ENCODE assay signal across 32 cellular contexts in genomic region chr12:2510066-2510465, GRCh38.
"Had no signal": no experiment of that assay in that cellular context is flagged by ENCODE, and none has a peak within 500 bp of the region (broad histone marks: within the 10 kb centered on the region; RNA-seq: fewer than 3 reads in every experiment).

No MANE protein-coding gene starts in this region.

- H3K4me1 ChIP-seq: ascending aorta had no signal

- DNase-seq: activated CD4-positive, alpha-beta T cell treated with anti-CD3 and anti-CD28 coated beads, Interleukin-2, amount 10 ng/mL, durations not matched to agents 7 days and 5 days; activated CD4-positive, alpha-beta T cell treated with anti-CD3 and anti-CD28 coated beads, Interleukin-2, amount 50 U/mL, for 48 hours; activated CD8-positive, alpha-beta T cell treated with anti-CD3 and anti-CD28 coated beads, Interleukin-2, amount 10 ng/mL, durations not matched to agents 7 days and 5 days; activated gamma-delta T cell; activated naive CD4-positive, alpha-beta T cell treated with Interleukin-2 at 50 U/mL for 16 hours; activated naive CD8-positive, alpha-beta T cell treated with anti-CD3 and anti-CD28 coated beads, Interleukin-2, amount 10 ng/mL, durations not matched to agents 7 days and 5 days; activated T-cell treated with anti-CD3 and anti-CD28 coated beads, Interleukin-2, amount 50 U/mL, for 24 hours; amygdala; MM.1S; MV-4-11; NCI-H1092 treated with DMSO at 0.1 percent for 48 hours; NCI-H1417; NCI-H146; NCI-H187; NCI-H2029 treated with DMSO at 0.1 percent for 48 hours; NCI-H2107; NCI-H2171; NCI-H510A; NCI-H526; NCI-H748 treated with DMSO at 0.1 percent for 48 hours; NK-92 treated with Interleukin-12 subunit alpha and Interleukin-12 subunit beta, amount 100 ng/mL, for 24 hours; PC-3; Peyer's patch; RPMI8226; T1000 had no signal

- FAIRE-seq: TTC549 had no signal

- H3K9me3 ChIP-seq: ascending aorta, Peyer's patch had no signal

- H3K27me3 ChIP-seq: ascending aorta, cardiac muscle cell, Peyer's patch had no signal

- H3K4me1 Mint-ChIP-seq: activated CD4-positive, alpha-beta T cell treated with anti-CD3 and anti-CD28 coated beads, Interleukin-2, amount 10 ng/mL, durations not matched to agents 7 days and 5 days; activated naive CD4-positive, alpha-beta T cell treated with anti-CD3 and anti-CD28 coated beads, Interleukin-2, amount 50 U/mL, for 24 hours; activated naive CD8-positive, alpha-beta T cell treated with anti-CD3 and anti-CD28 coated beads, Interleukin-2, amount 10 ng/mL, durations not matched to agents 7 days and 5 days had no signal

- H3K27ac ChIP-seq: ascending aorta, cardiac muscle cell, KMS-11, Peyer's patch, SK-N-MC had no signal

- H3K27ac Mint-ChIP-seq: activated CD4-positive, alpha-beta T cell treated with anti-CD3 and anti-CD28 coated beads, Interleukin-2, amount 10 ng/mL, durations not matched to agents 7 days and 5 days; activated CD8-positive, alpha-beta T cell treated with anti-CD3 and anti-CD28 coated beads, Interleukin-2, amount 10 ng/mL, durations not matched to agents 7 days and 5 days; activated naive CD4-positive, alpha-beta T cell treated with anti-CD3 and anti-CD28 coated beads, Interleukin-2, amount 50 U/mL, for 24 hours; activated naive CD8-positive, alpha-beta T cell treated with anti-CD3 and anti-CD28 coated beads, Interleukin-2, amount 10 ng/mL, durations not matched to agents 7 days and 5 days; activated T-cell treated with anti-CD3 and anti-CD28 coated beads, Interleukin-2, amount 50 U/mL, for 24 hours; activated T-helper 2 cell treated with anti-CD3 and anti-CD28 coated beads, Interferon-gamma antibody, Interleukin-2, Interleukin-4, amounts not matched to agents 10 μg/mL and 5 μg/mL and 100 μg/mL, durations not matched to agents 14 hours and 24 hours and 36 hours had no signal

- H3K36me3 Mint-ChIP-seq: activated naive CD4-positive, alpha-beta T cell treated with anti-CD3 and anti-CD28 coated beads, Interleukin-2, amount 50 U/mL, for 24 hours; activated naive CD8-positive, alpha-beta T cell treated with anti-CD3 and anti-CD28 coated beads, Interleukin-2, amount 10 ng/mL, durations not matched to agents 7 days and 5 days had no signal

- H3K27me3 Mint-ChIP-seq: activated CD4-positive, alpha-beta T cell treated with anti-CD3 and anti-CD28 coated beads, Interleukin-2, amount 10 ng/mL, durations not matched to agents 7 days and 5 days; activated T-cell treated with anti-CD3 and anti-CD28 coated beads, Interleukin-2, amount 50 U/mL, for 24 hours had no signal

- H3K4me3 Mint-ChIP-seq: activated CD4-positive, alpha-beta T cell treated with anti-CD3 and anti-CD28 coated beads, Interleukin-2, amount 10 ng/mL, durations not matched to agents 7 days and 5 days; activated CD8-positive, alpha-beta T cell treated with anti-CD3 and anti-CD28 coated beads, Interleukin-2, amount 10 ng/mL, durations not matched to agents 7 days and 5 days; activated naive CD4-positive, alpha-beta T cell treated with anti-CD3 and anti-CD28 coated beads, Interleukin-2, amount 50 U/mL, for 24 hours; activated naive CD8-positive, alpha-beta T cell treated with anti-CD3 and anti-CD28 coated beads, Interleukin-2, amount 10 ng/mL, durations not matched to agents 7 days and 5 days; activated T-cell treated with anti-CD3 and anti-CD28 coated beads, Interleukin-2, amount 50 U/mL, for 24 hours had no signal

- ATAC-seq: activated CD8-positive, alpha-beta T cell treated with anti-CD3 and anti-CD28 coated beads, Interleukin-2, amount 10 ng/mL, durations not matched to agents 7 days and 5 days; PC-3 had no signal

- H3K4me3 ChIP-seq: ascending aorta, cardiac muscle cell, Peyer's patch, SK-N-MC had no signal

- H3K36me3 ChIP-seq: cardiac muscle cell, Peyer's patch had no signal

- H3K9me3 Mint-ChIP-seq: activated CD4-positive, alpha-beta T cell treated with anti-CD3 and anti-CD28 coated beads, Interleukin-2, amount 10 ng/mL, durations not matched to agents 7 days and 5 days; activated naive CD4-positive, alpha-beta T cell treated with anti-CD3 and anti-CD28 coated beads, Interleukin-2, amount 50 U/mL, for 24 hours; activated naive CD8-positive, alpha-beta T cell treated with anti-CD3 and anti-CD28 coated beads, Interleukin-2, amount 10 ng/mL, durations not matched to agents 7 days and 5 days; activated T-cell treated with anti-CD3 and anti-CD28 coated beads, Interleukin-2, amount 50 U/mL, for 24 hours; activated T-helper 2 cell treated with anti-CD3 and anti-CD28 coated beads, Interferon-gamma antibody, Interleukin-2, Interleukin-4, amounts not matched to agents 10 μg/mL and 5 μg/mL and 100 μg/mL, durations not matched to agents 14 hours and 24 hours and 36 hours had no signal
